In the genomic region with DNA sequence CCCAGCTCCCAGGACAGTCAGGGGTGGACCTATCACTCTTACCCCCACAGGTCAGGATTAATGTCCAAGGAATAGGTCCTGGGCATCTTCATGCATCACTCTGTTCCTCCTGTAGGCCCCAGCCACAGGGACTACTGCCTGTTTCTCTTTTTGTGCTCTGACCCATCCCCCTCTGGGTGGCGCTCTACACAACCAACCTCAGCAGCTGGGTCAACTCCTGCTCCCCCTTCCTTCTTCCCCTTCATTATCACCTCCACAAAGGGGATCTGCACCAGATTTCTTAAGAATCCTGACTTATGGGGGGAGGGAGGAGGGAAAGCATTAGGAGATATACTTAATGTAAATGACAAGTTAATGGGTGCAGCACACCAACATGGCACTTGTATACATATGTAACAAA, we compare ENCODE assay signal across 1 cellular context.
TF ChIP-seq lines count a peak whose summit lies in the region.

No MANE protein-coding gene starts in this region.

TF ChIP-seq in K562, 482 proteins besides CTCF, POLR2A, EP300 and RAD21 (continues in another document):
- TF ChIP-seq, protein P1, sequence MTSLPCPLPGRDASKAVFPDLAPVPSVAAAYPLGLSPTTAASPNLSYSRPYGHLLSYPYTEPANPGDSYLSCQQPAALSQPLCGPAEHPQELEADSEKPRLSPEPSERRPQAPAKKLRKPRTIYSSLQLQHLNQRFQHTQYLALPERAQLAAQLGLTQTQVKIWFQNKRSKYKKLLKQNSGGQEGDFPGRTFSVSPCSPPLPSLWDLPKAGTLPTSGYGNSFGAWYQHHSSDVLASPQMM (CRISPR knock-in tag; IDR thresholded peaks at IDR 0.05), result no peak
- TF ChIP-seq PHF20 (IDR thresholded peaks at IDR 0.05; ENCODE audit: partially characterized antibody) (peak; percentile 23), PHF21A (IDR thresholded peaks at IDR 0.05; ENCODE audit: borderline replicate concordance, low read depth) (peak; percentile 46; the same call in 1 of the 2 replicates), STAT5B (CRISPR knock-in tag; IDR thresholded peaks at IDR 0.05) (no peak), KDM1A (IDR thresholded peaks at IDR 0.05) (peak; percentile 42 to 78; a peak in 3 of 4 replicates), SMARCA4 (IDR thresholded peaks at IDR 0.05) (peak; percentile 53), ARNT (IDR thresholded peaks at IDR 0.05) (peak in 1 of 2 experiments; percentile 54; a peak in 1 of 4 replicates), HDAC1 (IDR thresholded peaks at IDR 0.05) (peak in 1 of 2 experiments; percentile 24; a peak in 1 of 4 replicates), OTX1 (CRISPR knock-in tag; IDR thresholded peaks at IDR 0.05) (no peak), SAP30 (IDR thresholded peaks at IDR 0.05; ENCODE audit: borderline replicate concordance, insufficient read depth, low read depth, low read length, poor library complexity, severe bottlenecking) (no peak), EHMT2 (IDR thresholded peaks at IDR 0.05) (peak; percentile 32; the same call in 1 of the 2 replicates), BRD9 (IDR thresholded peaks at IDR 0.05; ENCODE audit: low read depth, partially characterized antibody) (peak; percentile 57), FOXK2 (conservative IDR thresholded peaks at IDR 0.05 in 1 of 2, IDR thresholded peaks at IDR 0.05 in 1 of 2; ENCODE audit: low read depth in 2 of 2) (peak; percentile 18 to 56; a peak in 1 of 4 replicates), NR2C1 (IDR thresholded peaks at IDR 0.05) (no peak), NR2C1 (tag; IDR thresholded peaks at IDR 0.05) (peak; percentile 41; the same call in 1 of the 2 replicates), ZNF140 (CRISPR knock-in tag; IDR thresholded peaks at IDR 0.05) (no peak), CC2D1A (IDR thresholded peaks at IDR 0.05) (0 out of 2 replicates have a peak, but pooled peaks have one; percentile 49), NFIC (IDR thresholded peaks at IDR 0.05) (peak; percentile 13; the same call in 1 of the 2 replicates), CTBP1 (IDR thresholded peaks at IDR 0.05; ENCODE audit: borderline replicate concordance) (peak; percentile 53; the same call in 1 of the 2 replicates), ARHGAP35 (IDR thresholded peaks at IDR 0.05; ENCODE audit: partially characterized antibody) (no peak), ESRRA (IDR thresholded peaks at IDR 0.05; ENCODE audit: borderline replicate concordance, low read depth) (0 out of 2 replicates have a peak, but pooled peaks have one; percentile 30), PRMT5 (CRISPR knock-in tag; IDR thresholded peaks at IDR 0.05) (no peak), TRIM24 (IDR thresholded peaks at IDR 0.05) (peak in 1 of 2 experiments; percentile 32; a peak in 1 of 4 replicates), ADNP (tag; IDR thresholded peaks at IDR 0.05) (peak; percentile 38; the same call in 1 of the 2 replicates), RCOR1 (IDR thresholded peaks at IDR 0.05; ENCODE audit: borderline replicate concordance in 1 of 2, low read depth in 2 of 2, low read length in 2 of 2) (peak in 1 of 2 experiments; percentile 16; a peak in 1 of 4 replicates), FOXM1 (IDR thresholded peaks at IDR 0.05; ENCODE audit: low read depth) (no peak), FOXM1 (CRISPR knock-in tag; IDR thresholded peaks at IDR 0.05; ENCODE audit: low read depth) (no peak), SMARCA5 (IDR thresholded peaks at IDR 0.05) (0 out of 2 replicates have a peak, but pooled peaks have one; percentile 21)
- TF ChIP-seq, protein P2, sequence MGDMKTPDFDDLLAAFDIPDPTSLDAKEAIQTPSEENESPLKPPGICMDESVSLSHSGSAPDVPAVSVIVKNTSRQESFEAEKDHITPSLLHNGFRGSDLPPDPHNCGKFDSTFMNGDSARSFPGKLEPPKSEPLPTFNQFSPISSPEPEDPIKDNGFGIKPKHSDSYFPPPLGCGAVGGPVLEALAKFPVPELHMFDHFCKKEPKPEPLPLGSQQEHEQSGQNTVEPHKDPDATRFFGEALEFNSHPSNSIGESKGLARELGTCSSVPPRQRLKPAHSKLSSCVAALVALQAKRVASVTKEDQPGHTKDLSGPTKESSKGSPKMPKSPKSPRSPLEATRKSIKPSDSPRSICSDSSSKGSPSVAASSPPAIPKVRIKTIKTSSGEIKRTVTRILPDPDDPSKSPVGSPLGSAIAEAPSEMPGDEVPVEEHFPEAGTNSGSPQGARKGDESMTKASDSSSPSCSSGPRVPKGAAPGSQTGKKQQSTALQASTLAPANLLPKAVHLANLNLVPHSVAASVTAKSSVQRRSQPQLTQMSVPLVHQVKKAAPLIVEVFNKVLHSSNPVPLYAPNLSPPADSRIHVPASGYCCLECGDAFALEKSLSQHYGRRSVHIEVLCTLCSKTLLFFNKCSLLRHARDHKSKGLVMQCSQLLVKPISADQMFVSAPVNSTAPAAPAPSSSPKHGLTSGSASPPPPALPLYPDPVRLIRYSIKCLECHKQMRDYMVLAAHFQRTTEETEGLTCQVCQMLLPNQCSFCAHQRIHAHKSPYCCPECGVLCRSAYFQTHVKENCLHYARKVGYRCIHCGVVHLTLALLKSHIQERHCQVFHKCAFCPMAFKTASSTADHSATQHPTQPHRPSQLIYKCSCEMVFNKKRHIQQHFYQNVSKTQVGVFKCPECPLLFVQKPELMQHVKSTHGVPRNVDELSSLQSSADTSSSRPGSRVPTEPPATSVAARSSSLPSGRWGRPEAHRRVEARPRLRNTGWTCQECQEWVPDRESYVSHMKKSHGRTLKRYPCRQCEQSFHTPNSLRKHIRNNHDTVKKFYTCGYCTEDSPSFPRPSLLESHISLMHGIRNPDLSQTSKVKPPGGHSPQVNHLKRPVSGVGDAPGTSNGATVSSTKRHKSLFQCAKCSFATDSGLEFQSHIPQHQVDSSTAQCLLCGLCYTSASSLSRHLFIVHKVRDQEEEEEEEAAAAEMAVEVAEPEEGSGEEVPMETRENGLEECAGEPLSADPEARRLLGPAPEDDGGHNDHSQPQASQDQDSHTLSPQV (IDR thresholded peaks at IDR 0.05), result peak; percentile 72
- TF ChIP-seq, protein P3, sequence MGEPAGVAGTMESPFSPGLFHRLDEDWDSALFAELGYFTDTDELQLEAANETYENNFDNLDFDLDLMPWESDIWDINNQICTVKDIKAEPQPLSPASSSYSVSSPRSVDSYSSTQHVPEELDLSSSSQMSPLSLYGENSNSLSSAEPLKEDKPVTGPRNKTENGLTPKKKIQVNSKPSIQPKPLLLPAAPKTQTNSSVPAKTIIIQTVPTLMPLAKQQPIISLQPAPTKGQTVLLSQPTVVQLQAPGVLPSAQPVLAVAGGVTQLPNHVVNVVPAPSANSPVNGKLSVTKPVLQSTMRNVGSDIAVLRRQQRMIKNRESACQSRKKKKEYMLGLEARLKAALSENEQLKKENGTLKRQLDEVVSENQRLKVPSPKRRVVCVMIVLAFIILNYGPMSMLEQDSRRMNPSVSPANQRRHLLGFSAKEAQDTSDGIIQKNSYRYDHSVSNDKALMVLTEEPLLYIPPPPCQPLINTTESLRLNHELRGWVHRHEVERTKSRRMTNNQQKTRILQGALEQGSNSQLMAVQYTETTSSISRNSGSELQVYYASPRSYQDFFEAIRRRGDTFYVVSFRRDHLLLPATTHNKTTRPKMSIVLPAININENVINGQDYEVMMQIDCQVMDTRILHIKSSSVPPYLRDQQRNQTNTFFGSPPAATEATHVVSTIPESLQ (CRISPR knock-in tag; IDR thresholded peaks at IDR 0.05), result no peak
- TF ChIP-seq, protein P4, sequence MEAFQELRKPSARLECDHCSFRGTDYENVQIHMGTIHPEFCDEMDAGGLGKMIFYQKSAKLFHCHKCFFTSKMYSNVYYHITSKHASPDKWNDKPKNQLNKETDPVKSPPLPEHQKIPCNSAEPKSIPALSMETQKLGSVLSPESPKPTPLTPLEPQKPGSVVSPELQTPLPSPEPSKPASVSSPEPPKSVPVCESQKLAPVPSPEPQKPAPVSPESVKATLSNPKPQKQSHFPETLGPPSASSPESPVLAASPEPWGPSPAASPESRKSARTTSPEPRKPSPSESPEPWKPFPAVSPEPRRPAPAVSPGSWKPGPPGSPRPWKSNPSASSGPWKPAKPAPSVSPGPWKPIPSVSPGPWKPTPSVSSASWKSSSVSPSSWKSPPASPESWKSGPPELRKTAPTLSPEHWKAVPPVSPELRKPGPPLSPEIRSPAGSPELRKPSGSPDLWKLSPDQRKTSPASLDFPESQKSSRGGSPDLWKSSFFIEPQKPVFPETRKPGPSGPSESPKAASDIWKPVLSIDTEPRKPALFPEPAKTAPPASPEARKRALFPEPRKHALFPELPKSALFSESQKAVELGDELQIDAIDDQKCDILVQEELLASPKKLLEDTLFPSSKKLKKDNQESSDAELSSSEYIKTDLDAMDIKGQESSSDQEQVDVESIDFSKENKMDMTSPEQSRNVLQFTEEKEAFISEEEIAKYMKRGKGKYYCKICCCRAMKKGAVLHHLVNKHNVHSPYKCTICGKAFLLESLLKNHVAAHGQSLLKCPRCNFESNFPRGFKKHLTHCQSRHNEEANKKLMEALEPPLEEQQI (IDR thresholded peaks at IDR 0.05), result 0 out of 2 replicates have a peak, but pooled peaks have one; percentile 40
- TF ChIP-seq, protein P5, sequence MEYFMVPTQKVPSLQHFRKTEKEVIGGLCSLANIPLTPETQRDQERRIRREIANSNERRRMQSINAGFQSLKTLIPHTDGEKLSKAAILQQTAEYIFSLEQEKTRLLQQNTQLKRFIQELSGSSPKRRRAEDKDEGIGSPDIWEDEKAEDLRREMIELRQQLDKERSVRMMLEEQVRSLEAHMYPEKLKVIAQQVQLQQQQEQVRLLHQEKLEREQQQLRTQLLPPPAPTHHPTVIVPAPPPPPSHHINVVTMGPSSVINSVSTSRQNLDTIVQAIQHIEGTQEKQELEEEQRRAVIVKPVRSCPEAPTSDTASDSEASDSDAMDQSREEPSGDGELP (CRISPR knock-in tag; IDR thresholded peaks at IDR 0.05; ENCODE audit: borderline replicate concordance), result peak; percentile 39; the same call in 1 of the 2 replicates
- TF ChIP-seq, protein P6, sequence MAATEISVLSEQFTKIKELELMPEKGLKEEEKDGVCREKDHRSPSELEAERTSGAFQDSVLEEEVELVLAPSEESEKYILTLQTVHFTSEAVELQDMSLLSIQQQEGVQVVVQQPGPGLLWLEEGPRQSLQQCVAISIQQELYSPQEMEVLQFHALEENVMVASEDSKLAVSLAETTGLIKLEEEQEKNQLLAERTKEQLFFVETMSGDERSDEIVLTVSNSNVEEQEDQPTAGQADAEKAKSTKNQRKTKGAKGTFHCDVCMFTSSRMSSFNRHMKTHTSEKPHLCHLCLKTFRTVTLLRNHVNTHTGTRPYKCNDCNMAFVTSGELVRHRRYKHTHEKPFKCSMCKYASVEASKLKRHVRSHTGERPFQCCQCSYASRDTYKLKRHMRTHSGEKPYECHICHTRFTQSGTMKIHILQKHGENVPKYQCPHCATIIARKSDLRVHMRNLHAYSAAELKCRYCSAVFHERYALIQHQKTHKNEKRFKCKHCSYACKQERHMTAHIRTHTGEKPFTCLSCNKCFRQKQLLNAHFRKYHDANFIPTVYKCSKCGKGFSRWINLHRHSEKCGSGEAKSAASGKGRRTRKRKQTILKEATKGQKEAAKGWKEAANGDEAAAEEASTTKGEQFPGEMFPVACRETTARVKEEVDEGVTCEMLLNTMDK (IDR thresholded peaks at IDR 0.05; ENCODE audit: borderline replicate concordance, insufficient read depth, low read depth, low read length, poor library complexity, severe bottlenecking), result peak; percentile 50
- TF ChIP-seq, protein P7, sequence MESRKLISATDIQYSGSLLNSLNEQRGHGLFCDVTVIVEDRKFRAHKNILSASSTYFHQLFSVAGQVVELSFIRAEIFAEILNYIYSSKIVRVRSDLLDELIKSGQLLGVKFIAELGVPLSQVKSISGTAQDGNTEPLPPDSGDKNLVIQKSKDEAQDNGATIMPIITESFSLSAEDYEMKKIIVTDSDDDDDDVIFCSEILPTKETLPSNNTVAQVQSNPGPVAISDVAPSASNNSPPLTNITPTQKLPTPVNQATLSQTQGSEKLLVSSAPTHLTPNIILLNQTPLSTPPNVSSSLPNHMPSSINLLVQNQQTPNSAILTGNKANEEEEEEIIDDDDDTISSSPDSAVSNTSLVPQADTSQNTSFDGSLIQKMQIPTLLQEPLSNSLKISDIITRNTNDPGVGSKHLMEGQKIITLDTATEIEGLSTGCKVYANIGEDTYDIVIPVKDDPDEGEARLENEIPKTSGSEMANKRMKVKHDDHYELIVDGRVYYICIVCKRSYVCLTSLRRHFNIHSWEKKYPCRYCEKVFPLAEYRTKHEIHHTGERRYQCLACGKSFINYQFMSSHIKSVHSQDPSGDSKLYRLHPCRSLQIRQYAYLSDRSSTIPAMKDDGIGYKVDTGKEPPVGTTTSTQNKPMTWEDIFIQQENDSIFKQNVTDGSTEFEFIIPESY (CRISPR knock-in tag; IDR thresholded peaks at IDR 0.05), result peak; percentile 59; the same call in 1 of the 2 replicates
- TF ChIP-seq, protein P8, sequence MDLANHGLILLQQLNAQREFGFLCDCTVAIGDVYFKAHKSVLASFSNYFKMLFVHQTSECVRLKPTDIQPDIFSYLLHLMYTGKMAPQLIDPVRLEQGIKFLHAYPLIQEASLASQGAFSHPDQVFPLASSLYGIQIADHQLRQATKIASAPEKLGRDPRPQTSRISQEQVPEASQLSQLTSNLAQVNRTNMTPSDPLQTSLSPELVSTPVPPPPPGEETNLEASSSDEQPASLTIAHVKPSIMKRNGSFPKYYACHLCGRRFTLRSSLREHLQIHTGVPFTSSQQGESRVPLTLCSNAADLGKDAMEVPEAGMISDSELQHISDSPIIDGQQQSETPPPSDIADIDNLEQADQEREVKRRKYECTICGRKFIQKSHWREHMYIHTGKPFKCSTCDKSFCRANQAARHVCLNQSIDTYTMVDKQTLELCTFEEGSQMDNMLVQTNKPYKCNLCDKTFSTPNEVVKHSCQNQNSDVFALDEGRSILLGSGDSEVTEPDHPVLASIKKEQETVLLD (IDR thresholded peaks at IDR 0.05), result 0 out of 2 replicates have a peak, but pooled peaks have one; percentile 28
- TF ChIP-seq, protein P9, sequence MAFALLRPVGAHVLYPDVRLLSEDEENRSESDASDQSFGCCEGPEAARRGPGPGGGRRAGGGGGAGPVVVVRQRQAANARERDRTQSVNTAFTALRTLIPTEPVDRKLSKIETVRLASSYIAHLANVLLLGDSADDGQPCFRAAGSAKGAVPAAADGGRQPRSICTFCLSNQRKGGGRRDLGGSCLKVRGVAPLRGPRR (CRISPR knock-in tag; IDR thresholded peaks at IDR 0.05), result no peak
- TF ChIP-seq, protein P10, sequence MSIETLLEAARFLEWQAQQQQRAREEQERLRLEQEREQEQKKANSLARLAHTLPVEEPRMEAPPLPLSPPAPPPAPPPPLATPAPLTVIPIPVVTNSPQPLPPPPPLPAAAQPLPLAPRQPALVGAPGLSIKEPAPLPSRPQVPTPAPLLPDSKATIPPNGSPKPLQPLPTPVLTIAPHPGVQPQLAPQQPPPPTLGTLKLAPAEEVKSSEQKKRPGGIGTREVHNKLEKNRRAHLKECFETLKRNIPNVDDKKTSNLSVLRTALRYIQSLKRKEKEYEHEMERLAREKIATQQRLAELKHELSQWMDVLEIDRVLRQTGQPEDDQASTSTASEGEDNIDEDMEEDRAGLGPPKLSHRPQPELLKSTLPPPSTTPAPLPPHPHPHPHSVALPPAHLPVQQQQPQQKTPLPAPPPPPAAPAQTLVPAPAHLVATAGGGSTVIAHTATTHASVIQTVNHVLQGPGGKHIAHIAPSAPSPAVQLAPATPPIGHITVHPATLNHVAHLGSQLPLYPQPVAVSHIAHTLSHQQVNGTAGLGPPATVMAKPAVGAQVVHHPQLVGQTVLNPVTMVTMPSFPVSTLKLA (conservative IDR thresholded peaks at IDR 0.05), result 0 out of 4 replicates have a peak, but pooled peaks of 1 of the 2 experiments have one; percentile 21
- TF ChIP-seq, protein P11, sequence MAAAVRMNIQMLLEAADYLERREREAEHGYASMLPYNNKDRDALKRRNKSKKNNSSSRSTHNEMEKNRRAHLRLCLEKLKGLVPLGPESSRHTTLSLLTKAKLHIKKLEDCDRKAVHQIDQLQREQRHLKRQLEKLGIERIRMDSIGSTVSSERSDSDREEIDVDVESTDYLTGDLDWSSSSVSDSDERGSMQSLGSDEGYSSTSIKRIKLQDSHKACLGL (CRISPR knock-in tag; IDR thresholded peaks at IDR 0.05; ENCODE audit: borderline replicate concordance, poor library complexity, severe bottlenecking), result no peak
- TF ChIP-seq, protein P12, sequence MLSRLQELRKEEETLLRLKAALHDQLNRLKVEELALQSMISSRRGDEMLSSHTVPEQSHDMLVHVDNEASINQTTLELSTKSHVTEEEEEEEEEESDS (CRISPR knock-in tag; IDR thresholded peaks at IDR 0.05), result no peak
